In the genomic region with DNA sequence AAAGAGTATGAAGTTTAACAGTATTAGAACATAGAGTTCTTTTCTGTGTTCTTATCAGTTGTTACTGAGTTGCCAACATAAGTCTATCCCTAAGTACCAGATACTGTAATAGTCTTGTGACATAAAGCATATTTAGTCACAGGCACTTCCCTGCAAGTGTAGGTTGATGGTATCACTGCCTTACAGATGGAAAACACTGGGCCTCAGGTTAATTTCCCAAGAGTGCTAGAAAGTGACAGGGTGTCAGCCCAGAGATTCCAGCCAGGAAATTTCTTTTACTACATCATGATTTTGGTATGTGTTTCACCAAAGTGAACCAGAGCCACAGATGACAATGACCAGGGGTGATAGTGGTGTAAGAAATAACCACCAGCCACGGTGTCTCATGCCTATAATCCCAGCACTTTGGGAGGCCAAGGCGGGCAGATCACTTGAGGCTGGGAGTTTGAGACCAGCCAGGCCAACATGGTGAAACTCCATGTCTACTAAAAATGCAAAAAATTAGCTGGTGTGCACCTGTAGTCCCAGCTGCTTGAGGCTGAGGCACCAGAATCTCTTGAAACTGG, we compare ENCODE assay signal across 15 cellular contexts. TPM values are rescaled to one million over a fixed set of nuclear protein-coding genes. Genes with fewer than 3 reads are reported as not detected.
A peak's percentile ranks its signal among the peaks of the same experiment; 100 is the strongest.
DNase-seq lines count a peak whose midpoint lies in the region; ATAC-seq, FAIRE-seq and TF ChIP-seq lines count a peak whose summit lies in the region.
"Had no signal": no experiment of that assay in that cellular context is flagged by ENCODE, and none has a peak within 500 bp of the region (broad histone marks: within the 10 kb centered on the region; RNA-seq: fewer than 3 reads in every experiment).

No MANE protein-coding gene starts in this region.

- POLR2A ChIA-PET in GM12878 (lab: Charles Lee): interaction anchor here (1.8 kb wide), 1 partner anchor 126 kb away, joined by 5 read pairs; no protein-coding TSS in a partner anchor

- H3K36me3 Mint-ChIP-seq in activated naive CD4-positive, alpha-beta T cell treated with anti-CD3 and anti-CD28 coated beads, Interleukin-2, amount 50 U/mL, for 24 hours: peaks cover 7% of the 10 kb centered on the region
- peaks cover 32% of the 10 kb centered on the region for H3K36me3 Mint-ChIP-seq in activated naive CD4-positive, alpha-beta T cell treated with anti-CD3 and anti-CD28 coated beads, Interleukin-2, amount 10 ng/mL, durations not matched to agents 7 days and 5 days

- no peak overlapping the region for H2AFZ ChIP-seq in GM12878 (ENCODE audit: control insufficient read depth, low read depth, low read length)

- H3K9me3 Mint-ChIP-seq in activated naive CD4-positive, alpha-beta T cell treated with anti-CD3 and anti-CD28 coated beads, Interleukin-2, amount 50 U/mL, for 24 hours: no peaks in the 10 kb centered on the region
- H3K9me3 Mint-ChIP-seq in activated naive CD4-positive, alpha-beta T cell treated with anti-CD3 and anti-CD28 coated beads, Interleukin-2, amount 10 ng/mL, durations not matched to agents 7 days and 5 days: no peaks in the 10 kb centered on the region
- H3K9me3 Mint-ChIP-seq: activated T-helper 2 cell treated with anti-CD3 and anti-CD28 coated beads, Interferon-gamma antibody, Interleukin-2, Interleukin-4, amounts not matched to agents 10 μg/mL and 5 μg/mL and 100 μg/mL, durations not matched to agents 14 hours and 24 hours and 36 hours had no signal

- SMC1A ChIA-PET in GM12878 (lab: Charles Lee; ENCODE audit: uncharacterized antibody, unreplicated experiment): interaction anchor here (1.2 to 2.5 kb wide), 2 partner anchors 15 to 121 kb away, joined by 3 to 8 read pairs; no protein-coding TSS in a partner anchor

- H3K27ac Mint-ChIP-seq in activated naive CD4-positive, alpha-beta T cell treated with anti-CD3 and anti-CD28 coated beads, Interleukin-2, amount 50 U/mL, for 24 hours: peak overlapping the region; percentile 76
- H3K27ac Mint-ChIP-seq in activated naive CD4-positive, alpha-beta T cell treated with anti-CD3 and anti-CD28 coated beads, Interleukin-2, amount 10 ng/mL, durations not matched to agents 7 days and 5 days: no peak overlapping the region
- H3K27ac Mint-ChIP-seq: activated T-helper 2 cell treated with anti-CD3 and anti-CD28 coated beads, Interferon-gamma antibody, Interleukin-2, Interleukin-4, amounts not matched to agents 10 μg/mL and 5 μg/mL and 100 μg/mL, durations not matched to agents 14 hours and 24 hours and 36 hours had no signal

- intact Hi-C loops in GM12878 (cut with micrococcal nuclease; ENCODE audit: unreplicated experiment) (no loop called here), stomach (cut with DNase I; ENCODE audit: low total_unique reads) (no loop called here)

- in situ Hi-C loops in GM12878 (cut with MboI): loop anchor here (10.0 kb wide), 1 partner anchor 608 kb away; no protein-coding TSS in a partner anchor

- H3K36me3 ChIP-seq in GM12878 (ENCODE audit: control insufficient read depth in 2 of 2, insufficient read depth in 2 of 2, low read length in 1 of 2) (peaks cover 0 to 13% of the 10 kb centered on the region in 2 experiments; a peak in 2 of 4 replicates), right atrium auricular region (peaks cover 43% of the 10 kb centered on the region), stomach (peaks cover 13 to 43% (median 33%) of the 10 kb centered on the region in 4 donors)

- TF ChIP-seq EP300 in GM12878 (IDR thresholded peaks at IDR 0.05; ENCODE audit: borderline replicate concordance in 1 of 2, control insufficient read depth in 1 of 2, low read depth in 2 of 2, low read length in 2 of 2): no peak
- TF ChIP-seq EP300 in stomach (IDR thresholded peaks at IDR 0.05): no peak

- H3K4me3 Mint-ChIP-seq in activated naive CD4-positive, alpha-beta T cell treated with anti-CD3 and anti-CD28 coated beads, Interleukin-2, amount 50 U/mL, for 24 hours: no peak overlapping the region
- no peak overlapping the region for H3K4me3 Mint-ChIP-seq in activated naive CD4-positive, alpha-beta T cell treated with anti-CD3 and anti-CD28 coated beads, Interleukin-2, amount 10 ng/mL, durations not matched to agents 7 days and 5 days

- RAD21 ChIA-PET in GM12878 (lab: Charles Lee; ENCODE audit: unreplicated experiment): interaction anchor here (7.1 kb wide), 1 partner anchor 120 kb away, joined by 65 read pairs; no protein-coding TSS in a partner anchor

- FAIRE-seq in GM12878 (lab: Jason Lieb, UNC): no peak
- FAIRE-seq: colon, keratinocyte had no signal

- H3K4me1 ChIP-seq in GM12878 (ENCODE audit: control insufficient read depth, insufficient read depth, low read length) (no peaks in the 10 kb centered on the region), right atrium auricular region (peaks cover 0 to 46% of the 10 kb centered on the region in 2 donors), stomach (peaks cover 27 to 54% (median 39%) of the 10 kb centered on the region in 4 donors)

- no peak for TF ChIP-seq RAD21 in GM12878 (IDR thresholded peaks at IDR 0.05; ENCODE audit: insufficient read depth, low read depth, low read length)

- no peak for TF ChIP-seq POLR2A in GM12878 (IDR thresholded peaks at IDR 0.05; ENCODE audit: low read depth, low read length)
- no peak for TF ChIP-seq POLR2A in stomach (IDR thresholded peaks at IDR 0.05)

- H3K4me2 ChIP-seq in GM12878 (ENCODE audit: control insufficient read depth, insufficient read depth): no peak overlapping the region

- CTCF ChIA-PET in activated naive CD4-positive, alpha-beta T cell treated with anti-CD3 and anti-CD28 coated beads, Interleukin-2, amount 10 ng/mL, durations not matched to agents 7 days and 5 days (lab: Charles Lee): interaction anchor here (8.3 kb wide), 1 partner anchor 122 kb away, joined by 90 read pairs; no protein-coding TSS in a partner anchor
- CTCF ChIA-PET in GM12878 (lab: Yijun Ruan, JAX): interaction anchor here (15.0 kb wide), 1 partner anchor 122 kb away, joined by 317 read pairs; no protein-coding TSS in a partner anchor

- H3K27me3 ChIP-seq in GM12878 (replicated peaks in 1 of 2; ENCODE audit: control insufficient read depth in 2 of 2, insufficient read depth in 2 of 2, low read length in 1 of 2) (no peaks in the 10 kb centered on the region), right atrium auricular region (no peaks in the 10 kb centered on the region), stomach (no peaks in the 10 kb centered on the region)

- DNase-seq in activated naive CD4-positive, alpha-beta T cell treated with anti-CD3 and anti-CD28 coated beads, Interleukin-2, amount 10 ng/mL, durations not matched to agents 7 days and 5 days: no peak
- DNase-seq in GM12878 (ENCODE audit: low read depth, low spot score) (no peak), right atrium auricular region (ENCODE audit: low spot score) (no peak), stomach (no peak), NCI-H69 (lab: John Stamatoyannopoulos, UW) (no peak), caudate nucleus (lab: John Stamatoyannopoulos, UW) (no peak)
- DNase-seq: ACHN; activated CD4-positive, CD25-positive, alpha-beta regulatory T cell treated with anti-CD3 and anti-CD28 coated beads, Interleukin-2, amount 50 U/mL, for 72 hours; Kasumi-1; stimulated activated CD4-positive, alpha-beta T cell treated with anti-CD3 and anti-CD28 coated beads, Interleukin-15, amount 100 ng/mL, for 24 hours had no signal

- H4K20me1 ChIP-seq in GM12878 (ENCODE audit: control insufficient read depth, insufficient read depth): no peaks in the 10 kb centered on the region

- peaks cover 20% of the 10 kb centered on the region for H3K79me2 ChIP-seq in GM12878 (ENCODE audit: control insufficient read depth, insufficient read depth, low read length)

- H3K4me3 ChIP-seq in GM12878: no peak overlapping the region
- no peak overlapping the region for H3K4me3 ChIP-seq in right atrium auricular region
- peak overlapping the region in 1 of 4 donors; percentile 91 for H3K4me3 ChIP-seq in stomach

- no peaks in the 10 kb centered on the region for H3K9me3 ChIP-seq in GM12878 (replicated peaks; ENCODE audit: control insufficient read depth, insufficient read depth, low read length)
- H3K9me3 ChIP-seq in right atrium auricular region: no peaks in the 10 kb centered on the region
- no peaks in the 10 kb centered on the region for H3K9me3 ChIP-seq in stomach

- 96% methylated on average over 2 of the region's 2 CpGs for WGBS in GM12878 (ENCODE audit: insufficient coverage, insufficient replicate concordance, low lambda C conversion rate, missing lambda C conversion rate)
- 63 to 95% (median 87%) methylated on average over 2 of the region's 2 CpGs for WGBS in stomach, 5 donors

- no peak overlapping the region for H3K9ac ChIP-seq in GM12878 (ENCODE audit: control insufficient read depth, insufficient read depth, low read length)

- no peaks in the 10 kb centered on the region for H3K27me3 Mint-ChIP-seq in activated naive CD4-positive, alpha-beta T cell treated with anti-CD3 and anti-CD28 coated beads, Interleukin-2, amount 50 U/mL, for 24 hours
- H3K27me3 Mint-ChIP-seq in activated naive CD4-positive, alpha-beta T cell treated with anti-CD3 and anti-CD28 coated beads, Interleukin-2, amount 10 ng/mL, durations not matched to agents 7 days and 5 days: no peaks in the 10 kb centered on the region

- H3K27ac ChIP-seq in GM12878 (ENCODE audit: control insufficient read depth, insufficient read depth) (no peak overlapping the region), right atrium auricular region (peak overlapping the region; percentile 95 to 99), stomach (peak overlapping the region in 3 of 5 donors; percentile 11 to 48 (median 14)), caudate nucleus (ENCODE audit: low read depth, low read length) (no peak overlapping the region)

- no TSS peak for BruUV-seq in GM12878 (replicated peaks; lab: Mats Ljungman, UMichigan)

- no peak for ATAC-seq in GM12878
- ATAC-seq in HG03097 (IDR thresholded peaks at IDR 0.05; ENCODE audit: low FRiP score, unreplicated experiment): no peak

- H3K4me1 Mint-ChIP-seq in activated naive CD4-positive, alpha-beta T cell treated with anti-CD3 and anti-CD28 coated beads, Interleukin-2, amount 50 U/mL, for 24 hours: peaks cover 31% of the 10 kb centered on the region
- peaks cover 23% of the 10 kb centered on the region for H3K4me1 Mint-ChIP-seq in activated naive CD4-positive, alpha-beta T cell treated with anti-CD3 and anti-CD28 coated beads, Interleukin-2, amount 10 ng/mL, durations not matched to agents 7 days and 5 days

- TF ChIP-seq CTCF in GM12878 (IDR thresholded peaks at IDR 0.05 in 2 of 3, conservative IDR thresholded peaks at IDR 0.05 in 1 of 3; ENCODE audit: control insufficient read depth in 2 of 3, extremely low read depth in 1 of 3, insufficient read depth in 1 of 3, low read depth in 3 of 3, low read length in 3 of 3) (no peak), right atrium auricular region (IDR thresholded peaks at IDR 0.05) (no peak), stomach (IDR thresholded peaks at IDR 0.05) (no peak)

RNA-seq across cellular contexts. Expression of a gene that starts 3.2 kb away (rescaled TPM):
- 20.5 and 22.9 TPM in 2 replicates for total RNA-seq in GM12878 (2013; cell fraction: nucleolus; rRNA removed)
- total RNA-seq in GM12878 (2014; rRNA removed) (15.4 and 18.4 TPM in 2 replicates), GM12878 (2014; rRNA removed; fragmentation: Illumina TruSeq; extraction: Trizol) (35.7 and 36.2 TPM in 2 replicates), GM12878 (2021) (35.7 and 38.9 TPM in 2 replicates), right atrium auricular region (100 to 1,000 TPM in 1 of 2 donors, 10 to 100 TPM in 1; 63.9 to 131 TPM), stomach (10 to 100 TPM in 4 of 5 donors, 1 to 10 TPM in 1; 2.6 to 44.5 (median 18.3) TPM)
- polyA plus RNA-seq in GM12878 (2011; ENCODE audit: low read depth): 46.4 TPM
- polyA plus RNA-seq in GM12878 (2011; rRNA removed) (28.8 and 34.8 TPM in 2 replicates), GM12878 (2014; fragmentation: Illumina TruSeq; extraction: Trizol) (50.0 and 50.2 TPM in 2 replicates), GM12878 (2014; fragmentation: Nextera tagmentation; extraction: Ambion mirVana) (10 to 100 TPM; 69.3 to 75.6 TPM), GM12878 (2014; rRNA removed) (31.4 and 32.4 TPM in 2 replicates), GM12878 (2016; fragmentation: Nextera tagmentation; extraction: Ambion mirVana) (10 to 100 TPM; 69.4 to 72.5 TPM), stomach (10 to 100 TPM; 52.7 to 76.8 (median 68.3) TPM)
- polyA plus RNA-seq in GM12878 (2011; cell fraction: cytosol; rRNA removed): 11.1 and 12.5 TPM in 2 replicates
- 17.4 and 18.8 TPM in 2 replicates for polyA plus RNA-seq in GM12878 (2011; cell fraction: nucleus; rRNA removed)
- 61.0 and 62.8 TPM in 2 replicates for polyA plus RNA-seq in GM12878 (2012)
- polyA minus RNA-seq in GM12878 (2011; rRNA and poly(A)+ RNA removed): 3.5 and 3.7 TPM in 2 replicates
- polyA minus RNA-seq in GM12878 (2011; cell fraction: cytosol; rRNA and poly(A)+ RNA removed): 4.1 and 11.2 TPM in 2 replicates
- 7.0 and 8.0 TPM in 2 replicates for polyA minus RNA-seq in GM12878 (2011; cell fraction: nucleus; rRNA and poly(A)+ RNA removed)

Comparison
In these comparisons a context has a peak if more than half of its experiments do, and no peak if none do; other contexts are left out.
1. H3K27ac ChIP-seq: peak in right atrium auricular region (2 of 2) and stomach (3 of 5); none in GM12878 (single experiment) and caudate nucleus (single experiment).